20 cellular contexts compared by ENCODE assay signal in the genomic region with DNA sequence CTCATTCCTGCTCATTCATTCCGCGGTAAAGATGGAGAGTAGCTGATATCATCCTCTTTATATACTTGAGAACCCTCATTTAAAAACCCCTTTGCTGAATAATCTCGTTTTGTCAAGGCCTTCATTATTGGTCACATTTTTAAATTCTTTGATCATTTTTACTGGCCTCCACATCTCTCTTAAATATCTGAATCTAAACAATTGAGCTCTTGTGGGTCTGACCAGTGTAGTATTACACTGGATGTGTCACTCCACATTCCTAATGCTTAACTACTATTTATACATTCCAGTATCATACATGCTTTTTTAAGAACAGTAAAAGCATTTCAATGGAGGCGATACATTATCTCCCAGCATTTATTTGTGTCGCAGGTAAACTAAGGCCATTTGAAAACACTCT. TPM values are rescaled to one million over a fixed set of nuclear protein-coding genes. Genes with fewer than 3 reads are reported as not detected.
DNase-seq lines count a peak whose midpoint lies in the region; TF ChIP-seq lines count a peak whose summit lies in the region.
"Had no signal": no experiment of that assay in that cellular context is flagged by ENCODE, and none has a peak within 500 bp of the region (broad histone marks: within the 10 kb centered on the region; RNA-seq: fewer than 3 reads in every experiment).

No MANE protein-coding gene starts in this region.

- H3K4me1 ChIP-seq in mesodermal cell (ENCODE audit: control insufficient read depth, insufficient read depth, low read length, poor library complexity, severe bottlenecking), result no peaks in the 10 kb centered on the region
- H3K4me1 ChIP-seq in spleen, result no peaks in the 10 kb centered on the region
- H3K4me1 ChIP-seq: BE2C had no signal

- no peak for TF ChIP-seq POLR2A in spleen (IDR thresholded peaks at IDR 0.05)

- H3K36me3 ChIP-seq in mesodermal cell (ENCODE audit: control insufficient read depth, insufficient read depth, low read length) (no peaks in the 10 kb centered on the region), spleen (no peaks in the 10 kb centered on the region)
- H3K36me3 ChIP-seq: BE2C had no signal

- H3K27ac ChIP-seq in mesodermal cell (ENCODE audit: low read depth, low read length, severe bottlenecking) (peak overlapping the region; percentile 26), spleen (no peak overlapping the region)

- H3K4me3 Mint-ChIP-seq in chondrocyte (ENCODE audit: unreplicated experiment), result no peak overlapping the region
- H3K4me3 Mint-ChIP-seq: activated CD4-positive, alpha-beta T cell treated with anti-CD3 and anti-CD28 coated beads for 36 hours; activated T-cell treated with anti-CD3 and anti-CD28 coated beads, Interleukin-2, amount 50 U/mL, for 72 hours; brain; T-helper 1 cell treated with Interleukin-12 subunit alpha and Interleukin-12 subunit beta and Interleukin-4 antibody, amounts not matched to agents 30 μg/mL and 1 μg/mL, for 36 hours had no signal

- H3K9me3 ChIP-seq in mesodermal cell (ENCODE audit: control insufficient read depth, low read length) (no peaks in the 10 kb centered on the region), spleen (no peaks in the 10 kb centered on the region)
- H3K9me3 ChIP-seq: BE2C had no signal

- intact Hi-C loops in spleen (cut with DNase I; ENCODE audit: low total_unique reads), result no loop called here

- H3K27me3 ChIP-seq in spleen (replicated peaks in 1 of 7), result no peaks in the 10 kb centered on the region
- H3K27me3 ChIP-seq: BE2C had no signal

- 75 to 90% methylated on average over 1 to 5 of the region's 5 CpGs for WGBS in mesodermal cell (ENCODE audit: insufficient coverage in 2 of 2), 2 experiments
- WGBS in spleen, 5 donors, result 87 to 94% (median 89%) methylated on average over 5 of the region's 5 CpGs

- H3K4me1 Mint-ChIP-seq in chondrocyte (ENCODE audit: low read depth), result peaks cover 24% of the 10 kb centered on the region
- H3K4me1 Mint-ChIP-seq: activated CD4-positive, alpha-beta T cell treated with anti-CD3 and anti-CD28 coated beads for 36 hours had no signal

- H3K27me3 Mint-ChIP-seq in chondrocyte (ENCODE audit: low read depth), result no peaks in the 10 kb centered on the region
- H3K27me3 Mint-ChIP-seq: activated CD4-positive, alpha-beta T cell treated with anti-CD3 and anti-CD28 coated beads for 36 hours; brain had no signal

- peaks cover 3% of the 10 kb centered on the region for H3K9me3 Mint-ChIP-seq in chondrocyte (ENCODE audit: low read depth)
- H3K9me3 Mint-ChIP-seq: T-helper 1 cell treated with Interleukin-12 subunit alpha and Interleukin-12 subunit beta and Interleukin-4 antibody, amounts not matched to agents 30 μg/mL and 1 μg/mL, for 36 hours had no signal

- H3K36me3 Mint-ChIP-seq in chondrocyte (ENCODE audit: low read depth), result peaks cover 2% of the 10 kb centered on the region

- H3K27ac Mint-ChIP-seq in chondrocyte (ENCODE audit: unreplicated experiment), result peak overlapping the region; percentile 90
- H3K27ac Mint-ChIP-seq: activated CD4-positive, alpha-beta T cell treated with anti-CD3 and anti-CD28 coated beads for 36 hours; activated T-cell treated with anti-CD3 and anti-CD28 coated beads, Interleukin-2, amount 50 U/mL, for 72 hours; brain; T-helper 1 cell treated with Interleukin-12 subunit alpha and Interleukin-12 subunit beta and Interleukin-4 antibody, amounts not matched to agents 30 μg/mL and 1 μg/mL, for 36 hours had no signal

- peak; percentile 86 for DNase-seq in COLO829 (ENCODE audit: low spot score)
- DNase-seq in LHCN-M2 (ENCODE audit: low read depth), result peak; percentile 40
- DNase-seq in chondrocyte (ENCODE audit: low spot score), result no peak
- DNase-seq in spleen, result no peak
- no peak for DNase-seq in NK-92 (lab: John Stamatoyannopoulos, UW; ENCODE audit: unreplicated experiment)
- DNase-seq in activated naive CD4-positive, alpha-beta T cell treated with Interleukin-2 at 50 U/mL for 16 hours, result no peak
- DNase-seq in inferior parietal cortex (ENCODE audit: extremely low spot score), result no peak
- DNase-seq: activated CD4-positive, alpha-beta T cell treated with anti-CD3 and anti-CD28 coated beads for 36 hours; activated T-cell treated with anti-CD3 and anti-CD28 coated beads, Interleukin-2, amount 50 U/mL, for 72 hours; BE2C; GOT3; NCI-H446; stimulated activated naive CD8-positive, alpha-beta T cell treated with anti-CD3 and anti-CD28 coated beads, Interleukin-15, Interleukin-2, amounts not matched to agents 100 U/mL and 50 U/mL, for 24 hours had no signal

- no peak overlapping the region for H3K4me3 ChIP-seq in mesodermal cell (ENCODE audit: extremely low read depth, insufficient read depth, low read length, poor library complexity, severe bottlenecking)
- H3K4me3 ChIP-seq in spleen, result no peak overlapping the region

- TF ChIP-seq CTCF in chondrocyte (IDR thresholded peaks at IDR 0.05) (no peak), spleen (IDR thresholded peaks at IDR 0.05 in 8 of 11, conservative IDR thresholded peaks at IDR 0.05 in 3 of 11) (no peak)

RNA-seq across cellular contexts. Expression of a gene that starts 12.6 kb away (rescaled TPM):
- total RNA-seq in LHCN-M2 (2014; rRNA removed), result not detected in 2 replicates
- polyA plus RNA-seq in LHCN-M2 (2012), result not detected
- not detected in 3 replicates for total RNA-seq in chondrocyte
- polyA plus RNA-seq in mesodermal cell (2013, experiment 1 of 2), result not detected
- polyA plus RNA-seq in mesodermal cell (2013, experiment 2 of 2), result not detected
- not detected for total RNA-seq in spleen
- not detected for polyA plus RNA-seq in spleen
- total RNA-seq: activated CD4-positive, alpha-beta T cell treated with anti-CD3 and anti-CD28 coated beads for 36 hours; activated T-cell treated with anti-CD3 and anti-CD28 coated beads, Interleukin-2, amount 50 U/mL, for 72 hours; endothelial cell of umbilical vein; mucosa of gallbladder; OCI-LY7; pulmonary artery endothelial cell had no signal
- polyA plus RNA-seq: endothelial cell of umbilical vein had no signal

Comparison
In these comparisons a context has a peak if more than half of its experiments do, and no peak if none do; other contexts are left out.
1. DNase-seq: peak in COLO829 (single experiment) and LHCN-M2 (single experiment); none in chondrocyte (single experiment), spleen (single experiment), NK-92 (single experiment), activated naive CD4-positive, alpha-beta T cell treated with Interleukin-2 at 50 U/mL for 16 hours (single experiment) and inferior parietal cortex (single experiment).